In the genomic region with DNA sequence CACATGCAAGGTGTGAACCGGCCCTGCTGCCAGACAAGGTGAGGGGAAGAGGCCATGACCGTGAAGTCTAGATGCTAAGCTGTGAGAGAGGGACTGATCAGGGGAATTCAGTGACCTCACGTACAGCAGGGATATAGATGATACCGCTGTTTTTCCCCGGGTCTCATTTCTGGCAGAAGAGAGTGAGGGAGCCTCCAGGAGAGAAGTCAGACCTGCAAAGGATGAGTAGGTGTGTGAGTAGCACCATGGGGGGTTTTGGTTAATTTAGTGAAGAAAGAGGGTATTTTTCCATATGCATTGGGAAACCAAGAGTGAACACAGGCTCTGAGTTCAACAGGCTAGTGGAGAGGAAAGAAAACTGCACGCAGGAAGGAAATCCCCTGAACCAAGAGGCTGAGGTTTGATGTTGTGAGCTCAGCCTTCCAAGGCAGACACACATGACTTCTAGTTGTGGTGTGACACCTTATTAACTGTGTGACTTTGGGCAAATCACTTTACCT, we compare ENCODE assay signal across 13 cellular contexts.
A peak's percentile ranks its signal among the peaks of the same experiment; 100 is the strongest.
DNase-seq lines count a peak whose midpoint lies in the region; ATAC-seq and TF ChIP-seq lines count a peak whose summit lies in the region.
"Had no signal": no experiment of that assay in that cellular context is flagged by ENCODE, and none has a peak within 500 bp of the region (broad histone marks: within the 10 kb centered on the region; RNA-seq: fewer than 3 reads in every experiment).

No MANE protein-coding gene starts in this region.

- ATAC-seq in activated CD4-positive, alpha-beta T cell treated with anti-CD3 and anti-CD28 coated beads for 36 hours: peak; percentile 79
- ATAC-seq in GM21619 (IDR thresholded peaks at IDR 0.05; ENCODE audit: unreplicated experiment) (peak; percentile 49), HG03196 (IDR thresholded peaks at IDR 0.05; ENCODE audit: unreplicated experiment) (peak; percentile 40)
- peak; percentile 33 for ATAC-seq in naive thymus-derived CD4-positive, alpha-beta T cell

- peak overlapping the region; percentile 24 for H3K27ac Mint-ChIP-seq in activated CD4-positive, alpha-beta T cell treated with anti-CD3 and anti-CD28 coated beads for 36 hours
- no peak overlapping the region for H3K27ac Mint-ChIP-seq in activated CD4-positive, alpha-beta T cell treated with anti-CD3 and anti-CD28 coated beads, Interleukin-2, amount 10 ng/mL, durations not matched to agents 7 days and 5 days
- H3K27ac Mint-ChIP-seq in naive thymus-derived CD4-positive, alpha-beta T cell: no peak overlapping the region

- TF ChIP-seq POLR2A in suprapubic skin (IDR thresholded peaks at IDR 0.05): no peak

- CTCF ChIA-PET in activated CD4-positive, alpha-beta T cell treated with anti-CD3 and anti-CD28 coated beads for 36 hours (lab: Charles Lee): interaction anchor here (0.6 to 1.2 kb wide), 3 partner anchors 19 to 797 kb away, joined by 3 read pairs; no protein-coding TSS in a partner anchor
- CTCF ChIA-PET in activated CD4-positive, alpha-beta T cell treated with anti-CD3 and anti-CD28 coated beads, Interleukin-2, amount 10 ng/mL, durations not matched to agents 7 days and 5 days (lab: Charles Lee): interaction anchor here (0.7 kb wide), 1 partner anchor 419 kb away, joined by 3 read pairs; no protein-coding TSS in a partner anchor
- CTCF ChIA-PET in naive thymus-derived CD4-positive, alpha-beta T cell (lab: Charles Lee): interaction anchor here (1.2 kb wide), 1 partner anchor 10 kb away, joined by 8 read pairs; no protein-coding TSS in a partner anchor

- no peak overlapping the region for H3K4me3 Mint-ChIP-seq in activated CD4-positive, alpha-beta T cell treated with anti-CD3 and anti-CD28 coated beads for 36 hours
- H3K4me3 Mint-ChIP-seq in activated CD4-positive, alpha-beta T cell treated with anti-CD3 and anti-CD28 coated beads, Interleukin-2, amount 10 ng/mL, durations not matched to agents 7 days and 5 days: no peak overlapping the region
- H3K4me3 Mint-ChIP-seq in naive thymus-derived CD4-positive, alpha-beta T cell: peak overlapping the region in 1 of 10 donors; percentile 4

- no peaks in the 10 kb centered on the region for H3K36me3 Mint-ChIP-seq in activated CD4-positive, alpha-beta T cell treated with anti-CD3 and anti-CD28 coated beads for 36 hours (ENCODE audit: low read depth)
- H3K36me3 Mint-ChIP-seq in activated CD4-positive, alpha-beta T cell treated with anti-CD3 and anti-CD28 coated beads, Interleukin-2, amount 10 ng/mL, durations not matched to agents 7 days and 5 days (ENCODE audit: low read depth): no peaks in the 10 kb centered on the region
- H3K36me3 Mint-ChIP-seq in naive thymus-derived CD4-positive, alpha-beta T cell: peaks cover 0 to 2% (median 0%) of the 10 kb centered on the region in 5 donors

- POLR2A ChIA-PET in activated CD4-positive, alpha-beta T cell treated with anti-CD3 and anti-CD28 coated beads for 36 hours (lab: Charles Lee): no interaction called here
- POLR2A ChIA-PET in activated CD4-positive, alpha-beta T cell treated with anti-CD3 and anti-CD28 coated beads, Interleukin-2, amount 10 ng/mL, durations not matched to agents 7 days and 5 days (lab: Charles Lee): no interaction called here
- POLR2A ChIA-PET in naive thymus-derived CD4-positive, alpha-beta T cell (lab: Charles Lee): interaction anchor here (1.1 kb wide), 1 partner anchor 9 kb away, joined by 3 read pairs; no protein-coding TSS in a partner anchor

- peak; percentile 32 for DNase-seq in activated CD4-positive, alpha-beta T cell treated with anti-CD3 and anti-CD28 coated beads for 36 hours
- DNase-seq in activated CD4-positive, alpha-beta T cell treated with anti-CD3 and anti-CD28 coated beads, Interleukin-2, amount 10 ng/mL, durations not matched to agents 7 days and 5 days: no peak
- no peak for DNase-seq in naive thymus-derived CD4-positive, alpha-beta T cell
- DNase-seq in suprapubic skin (ENCODE audit: low spot score in 2 of 2) (no peak), SHP77 (lab: John Stamatoyannopoulos, UW) (no peak), MV-4-11 (lab: John Stamatoyannopoulos, UW) (no peak)
- DNase-seq: 8988T, DMS79, foreskin fibroblast, NCI-H1436, OCI-M1 had no signal

- 92% methylated on average over 6 of the region's 6 CpGs for WGBS in suprapubic skin

- H3K27me3 Mint-ChIP-seq in activated CD4-positive, alpha-beta T cell treated with anti-CD3 and anti-CD28 coated beads for 36 hours: no peaks in the 10 kb centered on the region
- H3K27me3 Mint-ChIP-seq in activated CD4-positive, alpha-beta T cell treated with anti-CD3 and anti-CD28 coated beads, Interleukin-2, amount 10 ng/mL, durations not matched to agents 7 days and 5 days: no peaks in the 10 kb centered on the region
- H3K27me3 Mint-ChIP-seq in naive thymus-derived CD4-positive, alpha-beta T cell: peaks cover 0 to 3% (median 0%) of the 10 kb centered on the region in 5 donors

- no peak overlapping the region for H3K4me3 ChIP-seq in naive thymus-derived CD4-positive, alpha-beta T cell (ENCODE audit: low read length)
- H3K4me3 ChIP-seq in suprapubic skin: no peak overlapping the region

- H3K4me1 Mint-ChIP-seq in activated CD4-positive, alpha-beta T cell treated with anti-CD3 and anti-CD28 coated beads for 36 hours: peaks cover 12% of the 10 kb centered on the region
- peaks cover 3% of the 10 kb centered on the region for H3K4me1 Mint-ChIP-seq in activated CD4-positive, alpha-beta T cell treated with anti-CD3 and anti-CD28 coated beads, Interleukin-2, amount 10 ng/mL, durations not matched to agents 7 days and 5 days
- H3K4me1 Mint-ChIP-seq in naive thymus-derived CD4-positive, alpha-beta T cell: peaks cover 8 to 20% (median 10%) of the 10 kb centered on the region in 7 donors

- peaks cover 2% of the 10 kb centered on the region for H3K9me3 Mint-ChIP-seq in activated CD4-positive, alpha-beta T cell treated with anti-CD3 and anti-CD28 coated beads for 36 hours (ENCODE audit: low read depth)
- no peaks in the 10 kb centered on the region for H3K9me3 Mint-ChIP-seq in activated CD4-positive, alpha-beta T cell treated with anti-CD3 and anti-CD28 coated beads, Interleukin-2, amount 10 ng/mL, durations not matched to agents 7 days and 5 days
- H3K9me3 Mint-ChIP-seq in naive thymus-derived CD4-positive, alpha-beta T cell: peaks cover 0 to 2% (median 0%) of the 10 kb centered on the region in 11 donors

- TF ChIP-seq EP300 in suprapubic skin (IDR thresholded peaks at IDR 0.05): no peak

- no peak for TF ChIP-seq CTCF in suprapubic skin (IDR thresholded peaks at IDR 0.05)

- H3K36me3 ChIP-seq in naive thymus-derived CD4-positive, alpha-beta T cell (ENCODE audit: control insufficient read depth in 2 of 3, insufficient read depth in 3 of 3, low read length in 3 of 3): no peaks in the 10 kb centered on the region
- no peaks in the 10 kb centered on the region for H3K36me3 ChIP-seq in suprapubic skin

- H3K4me1 ChIP-seq in naive thymus-derived CD4-positive, alpha-beta T cell (ENCODE audit: control insufficient read depth in 2 of 2, insufficient read depth in 2 of 2, low read length in 2 of 2): peaks cover 0 to 12% of the 10 kb centered on the region in 2 donors
- peaks cover 9% of the 10 kb centered on the region for H3K4me1 ChIP-seq in suprapubic skin

- intact Hi-C loops in activated CD4-positive, alpha-beta T cell treated with anti-CD3 and anti-CD28 coated beads for 36 hours (cut with DNase I, micrococcal nuclease): no loop called here
- intact Hi-C loops in naive thymus-derived CD4-positive, alpha-beta T cell (cut with micrococcal nuclease): no loop called here

- no peak overlapping the region for H3K27ac ChIP-seq in naive thymus-derived CD4-positive, alpha-beta T cell (ENCODE audit: low read depth, low read length)
- H3K27ac ChIP-seq in suprapubic skin: no peak overlapping the region

- no peaks in the 10 kb centered on the region for H3K9me3 ChIP-seq in naive thymus-derived CD4-positive, alpha-beta T cell (ENCODE audit: control insufficient read depth in 2 of 3, low read length in 3 of 3)
- no peaks in the 10 kb centered on the region for H3K9me3 ChIP-seq in suprapubic skin

- H3K27me3 ChIP-seq in naive thymus-derived CD4-positive, alpha-beta T cell (ENCODE audit: control insufficient read depth in 2 of 2, insufficient read depth in 2 of 2, low read length in 2 of 2): no peaks in the 10 kb centered on the region
- H3K27me3 ChIP-seq in suprapubic skin: no peaks in the 10 kb centered on the region
